9 cellular contexts compared by ENCODE assay signal in the genomic region with DNA sequence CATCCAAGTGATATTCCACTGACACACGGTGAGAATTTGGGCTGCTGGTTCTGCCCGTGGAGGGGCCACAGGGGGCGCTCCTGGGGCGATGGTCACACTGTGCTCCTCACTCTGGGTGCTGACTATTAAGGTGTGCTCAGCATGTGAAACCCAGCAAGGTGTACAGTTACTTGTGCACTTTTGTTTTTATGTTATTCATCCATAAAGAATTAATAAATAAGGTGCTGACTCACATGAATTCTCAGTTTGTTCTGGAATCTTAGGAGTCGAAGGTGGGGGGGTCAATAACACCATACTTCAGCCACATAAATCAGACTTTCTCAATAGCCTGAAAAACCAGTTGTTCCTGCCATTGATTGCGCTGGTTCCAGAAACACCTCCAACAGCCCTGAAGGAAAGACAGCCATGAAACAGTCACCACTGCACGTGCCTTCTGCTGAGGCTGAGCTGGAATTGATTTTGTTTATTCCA. TPM values are rescaled to one million over a fixed set of nuclear protein-coding genes. Genes with fewer than 3 reads are reported as not detected.
A peak's percentile ranks its signal among the peaks of the same experiment; 100 is the strongest.
DNase-seq lines count a peak whose midpoint lies in the region; ATAC-seq and TF ChIP-seq lines count a peak whose summit lies in the region.
"Had no signal": no experiment of that assay in that cellular context is flagged by ENCODE, and none has a peak within 500 bp of the region (broad histone marks: within the 10 kb centered on the region; RNA-seq: fewer than 3 reads in every experiment).

No MANE protein-coding gene starts in this region.

- H3K4me1 ChIP-seq in DND-41 (ENCODE audit: insufficient read depth, low read length) (peaks cover 20% of the 10 kb centered on the region), OCI-LY1 (ENCODE audit: insufficient read depth, low read length, severe bottlenecking) (peaks cover 49% of the 10 kb centered on the region), esophagus muscularis mucosa (peaks cover 33 to 81% (median 68%) of the 10 kb centered on the region in 4 donors)

- H3K27ac Mint-ChIP-seq in progenitor cell of endocrine pancreas, result peak overlapping the region; percentile 47
- H3K27ac Mint-ChIP-seq in CD4-positive, alpha-beta T cell, result no peak overlapping the region

- H3K4me3 ChIP-seq in DND-41 (ENCODE audit: low read depth in 1 of 2, low read length in 2 of 2) (no peak overlapping the region), OCI-LY1 (ENCODE audit: low read depth, low read length, poor library complexity, severe bottlenecking) (no peak overlapping the region), esophagus muscularis mucosa (peak overlapping the region in 3 of 4 donors; percentile 7 to 30 (median 26))

- H3F3A ChIP-seq in OCI-LY1 (ENCODE audit: insufficient read depth, low read length), result no peaks in the 10 kb centered on the region

- peaks cover 1% of the 10 kb centered on the region for H3K36me3 Mint-ChIP-seq in progenitor cell of endocrine pancreas (ENCODE audit: insufficient read depth)
- H3K36me3 Mint-ChIP-seq in CD4-positive, alpha-beta T cell (ENCODE audit: low read depth), result no peaks in the 10 kb centered on the region

- TF ChIP-seq CTCF in DND-41 (IDR thresholded peaks at IDR 0.05; ENCODE audit: borderline replicate concordance, extremely low read depth, low read length, poor library complexity, severe bottlenecking) (peak; percentile 14), OCI-LY1 (IDR thresholded peaks at IDR 0.05; ENCODE audit: low read length) (peak; percentile 86), esophagus muscularis mucosa (IDR thresholded peaks at IDR 0.05) (peak in 2 of 3 experiments; percentile 14 to 16), progenitor cell of endocrine pancreas (IDR thresholded peaks at IDR 0.05; ENCODE audit: unreplicated experiment) (peak; percentile 49)
- no peak for TF ChIP-seq CTCF in CD4-positive, alpha-beta T cell (IDR thresholded peaks at IDR 0.05)

- H3K9me3 ChIP-seq in DND-41 (ENCODE audit: insufficient read depth, low read length, severe bottlenecking) (no peaks in the 10 kb centered on the region), OCI-LY1 (ENCODE audit: low read length) (no peaks in the 10 kb centered on the region), esophagus muscularis mucosa (no peaks in the 10 kb centered on the region)
- H3K9me3 ChIP-seq in CD4-positive, alpha-beta T cell (ENCODE audit: control insufficient read depth, low read length), result no peaks in the 10 kb centered on the region

- H3K9me2 ChIP-seq in OCI-LY1 (ENCODE audit: low read depth, low read length), result no peaks in the 10 kb centered on the region

- ATAC-seq in DND-41 (ENCODE audit: insufficient read depth, low read depth), result peak; percentile 16; the same call in 2 of the 3 replicates
- no peak for ATAC-seq in GM18867 (IDR thresholded peaks at IDR 0.05; ENCODE audit: unreplicated experiment)
- ATAC-seq in HG03469 (IDR thresholded peaks at IDR 0.05; ENCODE audit: unreplicated experiment), result no peak
- no peak for ATAC-seq in CD4-positive, alpha-beta T cell (ENCODE audit: poor library complexity)

- 43% methylated on average over 7 of the region's 7 CpGs for WGBS in esophagus muscularis mucosa

- peak overlapping the region; percentile 28; the same call in 1 of the 2 replicates for H3K4me2 ChIP-seq in DND-41 (ENCODE audit: insufficient read depth, low read length)
- peak overlapping the region; percentile 10; the same call in 1 of the 2 replicates for H3K4me2 ChIP-seq in OCI-LY1 (ENCODE audit: low read length)

- H3K27me3 ChIP-seq in DND-41 (ENCODE audit: insufficient read depth, low read length, poor library complexity) (peaks cover 5% of the 10 kb centered on the region), OCI-LY1 (ENCODE audit: insufficient read depth, low read length) (no peaks in the 10 kb centered on the region), esophagus muscularis mucosa (no peaks in the 10 kb centered on the region)
- no peaks in the 10 kb centered on the region for H3K27me3 ChIP-seq in CD4-positive, alpha-beta T cell (ENCODE audit: control insufficient read depth, insufficient read depth, low read length)

- H3K27ac ChIP-seq in DND-41 (ENCODE audit: low read length), result no peak overlapping the region
- peak overlapping the region; percentile 73 for H3K27ac ChIP-seq in OCI-LY1 (ENCODE audit: low read depth, low read length, poor library complexity, severe bottlenecking)
- peak overlapping the region; percentile 74 to 86 (median 79) for H3K27ac ChIP-seq in esophagus muscularis mucosa (replicated peaks in 1 of 4)
- H3K27ac ChIP-seq in CD4-positive, alpha-beta T cell (ENCODE audit: low read depth, low read length), result no peak overlapping the region

- H3K4me3 Mint-ChIP-seq in progenitor cell of endocrine pancreas (ENCODE audit: low read depth), result no peak overlapping the region
- H3K4me3 Mint-ChIP-seq in CD4-positive, alpha-beta T cell, result no peak overlapping the region

- TF ChIP-seq EP300 in esophagus muscularis mucosa (IDR thresholded peaks at IDR 0.05), result peak; percentile 5

- TF ChIP-seq POLR2A in esophagus muscularis mucosa (IDR thresholded peaks at IDR 0.05; ENCODE audit: low read depth), result no peak

- H3K79me2 ChIP-seq in DND-41 (ENCODE audit: insufficient read depth, low read length), result no peaks in the 10 kb centered on the region
- H3K79me2 ChIP-seq in OCI-LY1 (ENCODE audit: insufficient read depth, low read length), result no peaks in the 10 kb centered on the region

- H3K9ac ChIP-seq in DND-41 (ENCODE audit: low read depth, low read length) (peak overlapping the region; percentile 16; the same call in 1 of the 2 replicates), OCI-LY1 (ENCODE audit: low read length) (no peak overlapping the region; the same call in 1 of the 2 replicates)

- DNase-seq in DND-41 (no peak), esophagus muscularis mucosa (ENCODE audit: extremely low spot score) (no peak), progenitor cell of endocrine pancreas (ENCODE audit: low spot score, unreplicated experiment) (no peak), Ammon's horn (ENCODE audit: low spot score) (no peak)
- DNase-seq in CD4-positive, alpha-beta T cell, result no peak
- DNase-seq: cortex of kidney had no signal

- POLR2A ChIA-PET in CD4-positive, alpha-beta T cell (lab: Charles Lee), result no interaction called here

- H3K4me1 Mint-ChIP-seq in progenitor cell of endocrine pancreas (ENCODE audit: low read depth), result peaks cover 23% of the 10 kb centered on the region
- no peaks in the 10 kb centered on the region for H3K4me1 Mint-ChIP-seq in CD4-positive, alpha-beta T cell (ENCODE audit: low read depth)

- H3K36me3 ChIP-seq in DND-41 (ENCODE audit: insufficient read depth, low read length), result no peaks in the 10 kb centered on the region
- no peaks in the 10 kb centered on the region for H3K36me3 ChIP-seq in OCI-LY1 (ENCODE audit: insufficient read depth, low read length)
- H3K36me3 ChIP-seq in esophagus muscularis mucosa, result no peaks in the 10 kb centered on the region

- CTCF ChIA-PET in CD4-positive, alpha-beta T cell (lab: Charles Lee), result no interaction called here

- no peaks in the 10 kb centered on the region for H3K27me3 Mint-ChIP-seq in progenitor cell of endocrine pancreas
- H3K27me3 Mint-ChIP-seq in CD4-positive, alpha-beta T cell, result peaks cover 17% of the 10 kb centered on the region

- intact Hi-C loops in esophagus muscularis mucosa (cut with DNase I), result loop anchor here (5.0 kb wide), 1 partner anchor 60 kb away; no protein-coding TSS in a partner anchor
- intact Hi-C loops in CD4-positive, alpha-beta T cell (cut with DNase I, micrococcal nuclease), result no loop called here

- H4K20me1 ChIP-seq in DND-41 (ENCODE audit: insufficient read depth, low read length) (no peaks in the 10 kb centered on the region), OCI-LY1 (ENCODE audit: insufficient read depth, low read length) (no peaks in the 10 kb centered on the region)

- H2AFZ ChIP-seq in DND-41 (ENCODE audit: low read depth, low read length), result peak overlapping the region; percentile 54; the same call in 1 of the 2 replicates
- H2AFZ ChIP-seq in OCI-LY1 (ENCODE audit: low read length), result no peak overlapping the region

- H3K9me3 Mint-ChIP-seq in progenitor cell of endocrine pancreas (ENCODE audit: low read depth), result no peaks in the 10 kb centered on the region
- H3K9me3 Mint-ChIP-seq in CD4-positive, alpha-beta T cell, result no peaks in the 10 kb centered on the region

RNA-seq across cellular contexts. Expression of gene SPATA12, which starts 53.5 kb away (rescaled TPM):
- total RNA-seq in esophagus muscularis mucosa, result under 1 TPM in 1 of 4 donors, not detected in 3; 0.13 TPM
- 0.14 and 0.16 TPM in 2 replicates for total RNA-seq in progenitor cell of endocrine pancreas
- not detected for total RNA-seq in CD4-positive, alpha-beta T cell

Comparison
In these comparisons a context has a peak if more than half of its experiments do, and no peak if none do; other contexts are left out.
1. H3K27ac ChIP-seq: peak in OCI-LY1 (single experiment) and esophagus muscularis mucosa (4 of 4); none in DND-41 (single experiment) and CD4-positive, alpha-beta T cell (single experiment).
2. H3K4me3 ChIP-seq: peak in esophagus muscularis mucosa (3 of 4); none in DND-41 (0 of 2) and OCI-LY1 (single experiment).